8 cellular contexts compared by ENCODE assay signal in the genomic region with DNA sequence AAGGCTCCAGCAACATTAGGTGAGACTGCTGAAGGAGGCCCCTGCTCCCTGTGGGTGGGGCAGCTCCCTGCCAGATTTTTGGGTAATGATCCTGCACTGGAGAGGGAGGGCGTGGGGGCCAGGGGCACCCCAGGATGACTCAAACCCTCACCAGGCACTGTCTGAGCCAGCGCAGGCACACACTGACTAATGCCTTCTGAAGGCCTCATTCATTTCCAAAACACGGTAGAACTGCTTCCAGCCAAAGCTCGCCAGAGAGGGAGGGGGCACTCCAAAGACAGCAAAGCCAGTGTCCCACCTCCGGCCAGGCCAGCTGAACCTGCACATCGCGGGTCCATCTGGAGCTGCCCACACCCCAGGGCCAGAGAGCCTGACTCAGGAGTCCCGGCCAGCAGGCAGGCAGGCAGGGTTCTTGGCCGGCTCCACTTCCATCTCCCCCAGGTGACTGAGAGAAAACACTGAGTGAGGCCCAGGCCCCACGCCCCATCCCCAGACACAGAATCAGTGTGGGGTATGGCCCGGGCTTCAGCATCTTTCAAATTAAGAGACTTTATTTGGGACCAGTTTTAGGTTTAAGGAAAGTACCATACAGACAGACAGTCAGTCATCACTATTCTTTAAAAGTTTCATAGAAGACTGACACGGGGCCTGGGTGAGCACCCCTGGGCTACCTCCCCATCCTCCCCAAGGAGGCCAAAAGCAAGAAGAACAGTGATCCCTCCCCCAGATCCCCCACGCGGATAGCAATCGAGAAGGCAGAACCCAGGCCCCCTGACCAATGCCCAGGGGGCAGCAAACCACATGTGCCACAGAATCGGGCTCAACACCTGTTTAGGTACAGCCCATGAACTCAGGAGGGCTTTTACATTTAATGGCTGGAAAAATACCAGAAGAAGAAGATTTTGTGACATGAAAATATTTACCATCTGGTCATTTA. TPM values are rescaled to one million over a fixed set of nuclear protein-coding genes. Genes with fewer than 3 reads are reported as not detected.
DNase-seq lines count a peak whose midpoint lies in the region; ATAC-seq and FAIRE-seq lines count a peak whose summit lies in the region.

No MANE protein-coding gene starts in this region.

- H3K27ac Mint-ChIP-seq in CD4-positive, CD25-positive, alpha-beta regulatory T cell, result peak overlapping the region; percentile 89 to 99 (median 96)

- no peaks in the 10 kb centered on the region for H3K27me3 Mint-ChIP-seq in CD4-positive, CD25-positive, alpha-beta regulatory T cell

- no peaks in the 10 kb centered on the region for H3K27me3 ChIP-seq in CD4-positive, CD25-positive, alpha-beta regulatory T cell (ENCODE audit: control insufficient read depth, insufficient read depth, low read length)
- H3K27me3 ChIP-seq in adipocyte (replicated peaks; ENCODE audit: control insufficient read depth, insufficient read depth, low read length), result no peaks in the 10 kb centered on the region

- no peaks in the 10 kb centered on the region for H3K9me3 Mint-ChIP-seq in CD4-positive, CD25-positive, alpha-beta regulatory T cell

- peak overlapping the region; percentile 96 for H3K9ac ChIP-seq in adipocyte (ENCODE audit: low read length)

- peak; percentile 25 to 31 for ATAC-seq in CD4-positive, CD25-positive, alpha-beta regulatory T cell (ENCODE audit: low read depth in 2 of 2)
- ATAC-seq in HG03469 (IDR thresholded peaks at IDR 0.05; ENCODE audit: unreplicated experiment) (no peak), GM18519 (IDR thresholded peaks at IDR 0.05; ENCODE audit: low FRiP score, unreplicated experiment) (no peak)

- H3K9me3 ChIP-seq in CD4-positive, CD25-positive, alpha-beta regulatory T cell (ENCODE audit: control insufficient read depth in 2 of 2, low read length in 2 of 2), result no peaks in the 10 kb centered on the region
- no peaks in the 10 kb centered on the region for H3K9me3 ChIP-seq in adipocyte (ENCODE audit: control insufficient read depth, low read length)

- no peaks in the 10 kb centered on the region for H3K36me3 ChIP-seq in CD4-positive, CD25-positive, alpha-beta regulatory T cell (ENCODE audit: control insufficient read depth, insufficient read depth, low read length)
- H3K36me3 ChIP-seq in adipocyte (ENCODE audit: control insufficient read depth, insufficient read depth, low read length, severe bottlenecking), result no peaks in the 10 kb centered on the region

- FAIRE-seq in RCC 7860 (lab: Jason Lieb, UNC), result no peak

- H3K4me1 Mint-ChIP-seq in CD4-positive, CD25-positive, alpha-beta regulatory T cell, result peaks cover 0 to 54% (median 30%) of the 10 kb centered on the region in 4 donors

- H3K27ac ChIP-seq in CD4-positive, CD25-positive, alpha-beta regulatory T cell (ENCODE audit: insufficient read depth, low read length, poor library complexity, severe bottlenecking), result peak overlapping the region; percentile 85

- H3K36me3 Mint-ChIP-seq in CD4-positive, CD25-positive, alpha-beta regulatory T cell, result no peaks in the 10 kb centered on the region

- H3K4me3 Mint-ChIP-seq in CD4-positive, CD25-positive, alpha-beta regulatory T cell, result peak overlapping the region; percentile 87 to 98 (median 88)

- peak in 2 of 3 donors; percentile 33 to 64 for DNase-seq in CD4-positive, CD25-positive, alpha-beta regulatory T cell
- DNase-seq in RCC 7860 (ENCODE audit: low spot score) (peak; percentile 46), adipocyte (ENCODE audit: low read depth) (peak; percentile 84), kidney glomerular epithelial cell (lab: John Stamatoyannopoulos, UW) (peak; percentile 37), H4 (ENCODE audit: low spot score) (no peak)
- peak; percentile 43 for DNase-seq in stimulated activated CD8-positive, alpha-beta memory T cell treated with anti-CD3 and anti-CD28 coated beads, Interleukin-12 subunit alpha, Interleukin-12 subunit beta, amount 100 ng/mL, for 4 hours (ENCODE audit: low read depth)

- peak overlapping the region; percentile 65 for H3K4me3 ChIP-seq in CD4-positive, CD25-positive, alpha-beta regulatory T cell (ENCODE audit: low read depth, low read length)
- H3K4me3 ChIP-seq in adipocyte (ENCODE audit: low read length), result peak overlapping the region; percentile 89

- peaks cover 72% of the 10 kb centered on the region for H3K4me1 ChIP-seq in CD4-positive, CD25-positive, alpha-beta regulatory T cell (ENCODE audit: control insufficient read depth, insufficient read depth, low read length, poor library complexity, severe bottlenecking)
- H3K4me1 ChIP-seq in adipocyte (ENCODE audit: control insufficient read depth, insufficient read depth, low read length), result peaks cover 52% of the 10 kb centered on the region

RNA-seq across cellular contexts. Expression of a gene that starts 2.3 kb away (rescaled TPM):
- total RNA-seq in CD4-positive, CD25-positive, alpha-beta regulatory T cell, result 337 TPM
- 10 to 100 TPM; 18.1 to 23.6 (median 19.9) TPM for polyA plus RNA-seq in CD4-positive, CD25-positive, alpha-beta regulatory T cell
- total RNA-seq in H4 (2014; rRNA removed; shearing (Covaris generic)), result 35.6 and 47.1 TPM in 2 replicates

RNA-seq across cellular contexts. Expression of a gene that starts 20.9 kb away (rescaled TPM):
- 4.8 TPM for total RNA-seq in CD4-positive, CD25-positive, alpha-beta regulatory T cell
- 1 to 10 TPM in 2 of 4 donors, under 1 TPM in 2; 0.60 to 1.4 (median 1.2) TPM for polyA plus RNA-seq in CD4-positive, CD25-positive, alpha-beta regulatory T cell
- 26.4 and 27.0 TPM in 2 replicates for total RNA-seq in H4 (2014; rRNA removed; shearing (Covaris generic))

RNA-seq across cellular contexts. Expression of a gene that starts 29.0 kb away (rescaled TPM):
- 145 TPM for total RNA-seq in CD4-positive, CD25-positive, alpha-beta regulatory T cell
- polyA plus RNA-seq in CD4-positive, CD25-positive, alpha-beta regulatory T cell, result 100 to 1,000 TPM; 370 to 489 (median 443) TPM
- 401 and 554 TPM in 2 replicates for total RNA-seq in H4 (2014; rRNA removed; shearing (Covaris generic))

Comparison
In these comparisons a context has a peak if more than half of its experiments do, and no peak if none do; other contexts are left out.
1. ATAC-seq: peak in CD4-positive, CD25-positive, alpha-beta regulatory T cell (2 of 2); none in HG03469 (single experiment) and GM18519 (single experiment).